In genomic region chr5:168705321-168705720, GRCh38 we compare ENCODE assay signal across 28 cellular contexts.
"Had no signal": no experiment of that assay in that cellular context is flagged by ENCODE, and none has a peak within 500 bp of the region (broad histone marks: within the 10 kb centered on the region; RNA-seq: fewer than 3 reads in every experiment).

No MANE protein-coding gene starts in this region.

- H3K36me3 ChIP-seq: neural progenitor cell, ovary, spleen, thoracic aorta, thyroid gland, tibial nerve, upper lobe of left lung, uterus had no signal

- DNase-seq: naive B cell; naive thymus-derived CD8-positive, alpha-beta T cell; nephron progenitor cell; occipital lobe; ovary; posterior cingulate gyrus; psoas muscle; right cardiac atrium; spleen; stimulated activated CD4-positive, alpha-beta T cell treated with anti-CD3 and anti-CD28 coated beads, Interleukin-12 subunit alpha, Interleukin-12 subunit beta, amount 100 ng/mL, for 4 hours; stimulated activated CD4-positive, alpha-beta T cell treated with anti-CD3 and anti-CD28 coated beads, Interleukin-1b, Interleukin-23, amount 100 ng/mL, for 48 hours; stimulated activated CD4-positive, alpha-beta T cell treated with anti-CD3 and anti-CD28 coated beads, Interleukin-4, amount 100 ng/mL, for 1 hour; stimulated activated naive B cell treated with anti-CD40 and anti-IgM and Interleukin-4, amounts not matched to agents 10 μg/mL and 1 μg/mL and 100 μg/mL, for 72 hours; stimulated activated naive CD4-positive, alpha-beta T cell treated with Interleukin-2 at 50 U/mL for 16 hours; stomach; thyroid gland; trophoblast cell; upper lobe of left lung; uterus had no signal

- H3K27ac ChIP-seq: neural progenitor cell, ovary, parathyroid adenoma, psoas muscle, skin epidermis, spleen, stomach, thoracic aorta, thyroid gland, tibial nerve, upper lobe of left lung, uterus had no signal

- ATAC-seq: naive thymus-derived CD8-positive, alpha-beta T cell; natural killer cell treated with Interleukin-12 subunit alpha and Interleukin-12 subunit beta and Interleukin-15 and Interleukin-18, amount 100 ng/mL, for 72 hours; psoas muscle; right cardiac atrium; sciatic nerve; stimulated activated effector memory CD8-positive, alpha-beta T cell treated with anti-CD3 and anti-CD28 coated beads, Interleukin-12 subunit alpha, Interleukin-12 subunit beta, amount 100 ng/mL, for 72 hours; stimulated activated naive B cell treated with anti-CD40 and anti-IgM and Interleukin-4, amounts not matched to agents 10 μg/mL and 1 μg/mL and 100 μg/mL, for 72 hours had no signal

- H3K4me3 ChIP-seq: neural progenitor cell, ovary, psoas muscle, skin epidermis, smooth muscle cell, spleen, stomach, thoracic aorta, thyroid gland, tibial nerve, upper lobe of left lung, uterus had no signal

- H3K27me3 ChIP-seq: neural progenitor cell, ovary, spleen, stomach, thyroid gland, tibial nerve, upper lobe of left lung, uterus had no signal

- H3K9me3 ChIP-seq: ovary, psoas muscle, spleen, stomach, thoracic aorta, thyroid gland, tibial nerve, upper lobe of left lung, uterus had no signal

- H3K4me1 ChIP-seq: parathyroid adenoma, psoas muscle, spleen, stomach, tibial nerve, upper lobe of left lung, uterus had no signal
